Comparison of ENCODE assay signal across 10 cellular contexts in the genomic region with DNA sequence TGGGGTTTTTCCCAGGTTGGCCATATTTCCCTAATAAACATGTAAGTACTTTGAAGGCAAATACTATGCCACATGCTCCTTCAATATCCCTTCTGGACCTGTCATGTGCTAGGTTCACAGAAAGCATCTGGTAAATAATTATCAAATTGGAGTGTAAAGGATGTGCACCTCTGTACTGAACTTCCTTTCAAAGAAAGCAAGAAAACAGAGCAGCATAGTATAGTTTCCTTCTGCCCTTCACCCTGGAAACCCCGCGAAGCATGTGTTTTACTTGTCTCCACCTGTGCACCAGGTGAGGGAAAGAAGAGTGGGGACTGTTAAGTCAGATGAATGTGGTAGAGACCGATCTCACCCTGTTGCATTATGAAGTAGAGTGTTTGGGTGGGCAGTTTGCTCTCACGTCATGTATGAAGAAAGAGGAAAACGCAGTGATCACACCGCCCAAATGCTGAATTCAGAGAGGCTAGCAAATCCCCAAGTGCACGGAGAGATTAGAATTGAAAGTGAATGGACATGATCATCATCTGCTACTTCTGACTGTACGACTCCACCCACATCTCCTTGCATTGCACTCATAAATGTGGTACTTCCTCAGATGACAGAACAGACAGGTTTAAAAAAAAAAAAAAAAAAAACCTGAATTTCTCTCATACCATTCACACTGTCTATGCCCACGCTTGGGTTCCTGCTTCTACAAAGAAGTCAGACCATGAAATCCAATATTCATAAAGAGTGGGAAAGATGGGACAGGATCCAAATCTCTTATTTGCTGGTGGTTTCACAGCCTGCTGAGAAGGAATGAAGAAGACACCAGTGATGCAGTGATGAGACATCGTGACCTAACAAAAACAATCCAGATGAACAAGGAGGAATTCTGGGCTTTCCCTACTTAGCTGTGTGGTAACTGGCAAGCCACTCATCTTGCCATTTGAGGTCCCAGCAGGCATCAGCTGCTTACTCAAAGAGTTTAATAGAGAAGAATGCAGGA.
DNase-seq lines count a peak whose midpoint lies in the region; ATAC-seq and TF ChIP-seq lines count a peak whose summit lies in the region.
"Had no signal": no experiment of that assay in that cellular context is flagged by ENCODE, and none has a peak within 500 bp of the region (broad histone marks: within the 10 kb centered on the region; RNA-seq: fewer than 3 reads in every experiment).

No MANE protein-coding gene starts in this region.

- H3K27me3 Mint-ChIP-seq in activated CD4-positive, alpha-beta T cell treated with anti-CD3 and anti-CD28 coated beads, Interleukin-2, amount 10 ng/mL, durations not matched to agents 7 days and 5 days: peaks cover 3% of the 10 kb centered on the region
- H3K27me3 Mint-ChIP-seq in activated B cell treated with CpG ODN at 0.5 μM for 24 hours: no peaks in the 10 kb centered on the region

- H3K9me3 Mint-ChIP-seq in activated CD4-positive, alpha-beta T cell treated with anti-CD3 and anti-CD28 coated beads, Interleukin-2, amount 10 ng/mL, durations not matched to agents 7 days and 5 days: peaks cover 4% of the 10 kb centered on the region
- H3K9me3 Mint-ChIP-seq in activated B cell treated with CpG ODN at 0.5 μM for 24 hours: no peaks in the 10 kb centered on the region

- H3K4me1 Mint-ChIP-seq in activated CD4-positive, alpha-beta T cell treated with anti-CD3 and anti-CD28 coated beads, Interleukin-2, amount 10 ng/mL, durations not matched to agents 7 days and 5 days: peaks cover 16% of the 10 kb centered on the region
- peaks cover 23% of the 10 kb centered on the region for H3K4me1 Mint-ChIP-seq in activated B cell treated with CpG ODN at 0.5 μM for 24 hours

- ATAC-seq in HG03354 (IDR thresholded peaks at IDR 0.05; ENCODE audit: poor library complexity, severe bottlenecking, unreplicated experiment) (peak; percentile 78), activated B cell treated with CpG ODN at 0.5 μM for 24 hours (ENCODE audit: low read depth) (peak; percentile 91)
- ATAC-seq in stimulated activated naive CD8-positive, alpha-beta T cell treated with anti-CD3 and anti-CD28 coated beads, Interleukin-15, Interleukin-2, amounts not matched to agents 100 U/mL and 50 U/mL, for 24 hours: peak; percentile 43

- intact Hi-C loops in activated B cell treated with CpG ODN at 0.5 μM for 24 hours (cut with micrococcal nuclease): loop anchor here (2.0 to 5.0 kb wide), 2 partner anchors 44 to 447 kb away; a partner anchor contains a TSS

- POLR2A ChIA-PET in activated CD4-positive, alpha-beta T cell treated with anti-CD3 and anti-CD28 coated beads, Interleukin-2, amount 10 ng/mL, durations not matched to agents 7 days and 5 days (lab: Charles Lee): no interaction called here
- POLR2A ChIA-PET in activated B cell treated with CpG ODN at 0.5 μM for 24 hours (lab: Charles Lee): no interaction called here

- DNase-seq in activated CD4-positive, alpha-beta T cell treated with anti-CD3 and anti-CD28 coated beads, Interleukin-2, amount 10 ng/mL, durations not matched to agents 7 days and 5 days: peak; percentile 16
- DNase-seq in activated CD4-positive, alpha-beta T cell treated with anti-CD3 and anti-CD28 coated beads for 1 hour: no peak
- DNase-seq in activated B cell treated with CpG ODN at 0.5 μM for 24 hours (no peak), cortex of kidney (lab: John Stamatoyannopoulos, UW) (no peak)
- DNase-seq in stimulated activated naive CD8-positive, alpha-beta T cell treated with anti-CD3 and anti-CD28 coated beads, Interleukin-15, Interleukin-2, amounts not matched to agents 100 U/mL and 50 U/mL, for 24 hours: no peak
- no peak for DNase-seq in stimulated activated CD4-positive, alpha-beta T cell treated with anti-CD3 and anti-CD28 coated beads, Interleukin-15, amount 100 ng/mL, for 24 hours
- DNase-seq in stimulated activated CD4-positive, alpha-beta T cell treated with anti-CD3 and anti-CD28 coated beads, Interleukin-4, amount 100 ng/mL, for 4 hours: no peak
- DNase-seq: PC-9, uterus had no signal

- peak overlapping the region; percentile 3 for H3K4me3 Mint-ChIP-seq in activated CD4-positive, alpha-beta T cell treated with anti-CD3 and anti-CD28 coated beads, Interleukin-2, amount 10 ng/mL, durations not matched to agents 7 days and 5 days
- H3K4me3 Mint-ChIP-seq in activated B cell treated with CpG ODN at 0.5 μM for 24 hours: peak overlapping the region; percentile 83

- H3K27ac Mint-ChIP-seq in activated CD4-positive, alpha-beta T cell treated with anti-CD3 and anti-CD28 coated beads, Interleukin-2, amount 10 ng/mL, durations not matched to agents 7 days and 5 days: no peak overlapping the region
- H3K27ac Mint-ChIP-seq in activated B cell treated with CpG ODN at 0.5 μM for 24 hours: peak overlapping the region; percentile 79

- TF ChIP-seq CTCF in activated B cell treated with CpG ODN at 0.5 μM for 24 hours (IDR thresholded peaks at IDR 0.05): no peak

- CTCF ChIA-PET in activated CD4-positive, alpha-beta T cell treated with anti-CD3 and anti-CD28 coated beads, Interleukin-2, amount 10 ng/mL, durations not matched to agents 7 days and 5 days (lab: Charles Lee): no interaction called here
- CTCF ChIA-PET in activated B cell treated with CpG ODN at 0.5 μM for 24 hours (lab: Charles Lee): no interaction called here

- no peaks in the 10 kb centered on the region for H3K36me3 Mint-ChIP-seq in activated CD4-positive, alpha-beta T cell treated with anti-CD3 and anti-CD28 coated beads, Interleukin-2, amount 10 ng/mL, durations not matched to agents 7 days and 5 days (ENCODE audit: low read depth)
- no peaks in the 10 kb centered on the region for H3K36me3 Mint-ChIP-seq in activated B cell treated with CpG ODN at 0.5 μM for 24 hours (ENCODE audit: low read depth)
